In genomic region chr5:181052526-181052927, GRCh38 we compare ENCODE assay signal across 10 cellular contexts. TPM values are rescaled to one million over a fixed set of nuclear protein-coding genes. Genes with fewer than 3 reads are reported as not detected.
DNase-seq lines count a peak whose midpoint lies in the region; ATAC-seq and TF ChIP-seq lines count a peak whose summit lies in the region.
"Had no signal": no experiment of that assay in that cellular context is flagged by ENCODE, and none has a peak within 500 bp of the region (broad histone marks: within the 10 kb centered on the region; RNA-seq: fewer than 3 reads in every experiment).

No MANE protein-coding gene starts in this region.

- WGBS in suprapubic skin: 3% methylated on average over 21 of the region's 42 CpGs

- H3K27ac ChIP-seq in suprapubic skin: no peak overlapping the region

- no peak for TF ChIP-seq CTCF in activated CD8-positive, alpha-beta T cell treated with anti-CD3 and anti-CD28 coated beads for 36 hours (IDR thresholded peaks at IDR 0.05)
- no peak for TF ChIP-seq CTCF in suprapubic skin (IDR thresholded peaks at IDR 0.05)

- DNase-seq in SKM-1 treated with dmso at 0.1 percent for 144 hours (lab: John Stamatoyannopoulos, UW; ENCODE audit: unreplicated experiment) (peak; percentile 46), SKM-1 (lab: John Stamatoyannopoulos, UW; ENCODE audit: unreplicated experiment) (no peak), suprapubic skin (ENCODE audit: low spot score in 2 of 2) (no peak), HuH-7 (ENCODE audit: low spot score) (no peak), NCI-H1694 (lab: John Stamatoyannopoulos, UW) (no peak)
- peak; percentile 37 for DNase-seq in activated CD8-positive, alpha-beta T cell treated with anti-CD3 and anti-CD28 coated beads for 36 hours
- DNase-seq: C1 segment of cervical spinal cord, kidney had no signal

- POLR2A ChIA-PET in activated CD8-positive, alpha-beta T cell treated with anti-CD3 and anti-CD28 coated beads for 36 hours (lab: Charles Lee): interaction anchor here (0.6 to 1.0 kb wide), 2 partner anchors 240 to 303 kb away, joined by 3 to 5 read pairs; no protein-coding TSS in a partner anchor

- intact Hi-C loops in activated CD8-positive, alpha-beta T cell treated with anti-CD3 and anti-CD28 coated beads for 36 hours (cut with micrococcal nuclease): no loop called here

- peak overlapping the region; percentile 27 for H3K4me3 ChIP-seq in iPS-11a (ENCODE audit: low read depth, low read length)
- peak overlapping the region; percentile 59 for H3K4me3 ChIP-seq in suprapubic skin

- no peak for TF ChIP-seq POLR2A in suprapubic skin (IDR thresholded peaks at IDR 0.05)

- no peaks in the 10 kb centered on the region for H3K9me3 ChIP-seq in suprapubic skin

- H3K9me3 Mint-ChIP-seq in activated CD8-positive, alpha-beta T cell treated with anti-CD3 and anti-CD28 coated beads for 36 hours: peaks cover 3% of the 10 kb centered on the region

- H3K4me1 ChIP-seq in suprapubic skin: peaks cover 25% of the 10 kb centered on the region

- TF ChIP-seq EP300 in suprapubic skin (IDR thresholded peaks at IDR 0.05): no peak

- H3K4me1 Mint-ChIP-seq in activated CD8-positive, alpha-beta T cell treated with anti-CD3 and anti-CD28 coated beads for 36 hours (ENCODE audit: low read depth): peaks cover 10% of the 10 kb centered on the region

- peak; percentile 34 for ATAC-seq in activated CD8-positive, alpha-beta T cell treated with anti-CD3 and anti-CD28 coated beads for 36 hours
- no peak for ATAC-seq in HG03108 (IDR thresholded peaks at IDR 0.05; ENCODE audit: unreplicated experiment)

- no peaks in the 10 kb centered on the region for H3K36me3 ChIP-seq in suprapubic skin

- peaks cover 70% of the 10 kb centered on the region for H3K27me3 Mint-ChIP-seq in activated CD8-positive, alpha-beta T cell treated with anti-CD3 and anti-CD28 coated beads for 36 hours

- no peak overlapping the region for H3K27ac Mint-ChIP-seq in activated CD8-positive, alpha-beta T cell treated with anti-CD3 and anti-CD28 coated beads for 36 hours

- CTCF ChIA-PET in activated CD8-positive, alpha-beta T cell treated with anti-CD3 and anti-CD28 coated beads for 36 hours (lab: Charles Lee): no interaction called here

- H3K27me3 ChIP-seq in suprapubic skin: peaks cover 90% of the 10 kb centered on the region

- H3K4me3 Mint-ChIP-seq in activated CD8-positive, alpha-beta T cell treated with anti-CD3 and anti-CD28 coated beads for 36 hours: peak overlapping the region; percentile 61

- peaks cover 2% of the 10 kb centered on the region for H3K36me3 Mint-ChIP-seq in activated CD8-positive, alpha-beta T cell treated with anti-CD3 and anti-CD28 coated beads for 36 hours (ENCODE audit: low read depth)

RNA-seq across cellular contexts. Expression of gene BTNL9, which starts 12.5 kb away (rescaled TPM):
- total RNA-seq in activated CD8-positive, alpha-beta T cell treated with anti-CD3 and anti-CD28 coated beads for 36 hours: not detected
- total RNA-seq in suprapubic skin: 10 to 100 TPM; 13.4 to 98.3 (median 27.7) TPM

Comparison
In these comparisons a context has a peak if more than half of its experiments do, and no peak if none do; other contexts are left out.
1. DNase-seq: peak in SKM-1 treated with dmso at 0.1 percent for 144 hours (single experiment) and activated CD8-positive, alpha-beta T cell treated with anti-CD3 and anti-CD28 coated beads for 36 hours (single experiment); none in SKM-1 (single experiment), suprapubic skin (0 of 2), HuH-7 (single experiment) and NCI-H1694 (single experiment).
2. RNA of gene BTNL9, which starts 12.5 kb away (total RNA-seq): 13.4 to 98.3 TPM in suprapubic skin; not detected in activated CD8-positive, alpha-beta T cell treated with anti-CD3 and anti-CD28 coated beads for 36 hours; every median in the first group is over 10 times any median in the second.